20 cellular contexts compared by ENCODE assay signal in the genomic region with DNA sequence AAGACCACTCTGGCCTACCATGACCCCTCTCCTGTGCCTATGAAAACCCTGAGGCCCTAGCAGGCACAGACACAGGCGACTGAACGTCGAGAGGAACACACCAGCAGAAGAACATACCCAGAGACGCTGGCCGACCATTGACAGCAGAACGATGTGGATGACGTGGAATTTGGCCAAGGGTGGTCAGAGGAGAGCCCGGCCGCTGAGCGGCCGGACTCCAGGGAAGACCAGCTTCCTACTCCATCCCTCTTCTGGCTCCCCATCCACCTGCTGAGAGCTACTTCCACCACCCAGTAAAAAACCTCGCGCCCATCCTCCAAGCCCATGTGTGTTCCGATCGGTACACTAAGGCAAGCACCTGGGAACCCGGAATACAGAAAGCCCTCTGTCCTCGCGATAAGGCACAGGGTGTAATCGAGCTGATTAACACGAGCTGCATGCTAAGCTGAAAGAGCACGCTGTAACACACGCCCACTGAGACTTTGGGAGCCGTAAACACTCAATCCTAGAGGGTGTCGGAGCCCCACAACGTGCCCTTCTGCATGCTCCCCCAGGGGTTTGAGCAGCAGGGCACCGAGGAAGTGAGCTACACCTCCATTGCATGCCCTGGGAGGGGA.
DNase-seq lines count a peak whose midpoint lies in the region; ATAC-seq, FAIRE-seq and TF ChIP-seq lines count a peak whose summit lies in the region.
"Had no signal": no experiment of that assay in that cellular context is flagged by ENCODE, and none has a peak within 500 bp of the region (broad histone marks: within the 10 kb centered on the region; RNA-seq: fewer than 3 reads in every experiment).

No MANE protein-coding gene starts in this region.

- no peaks in the 10 kb centered on the region for H3K9me1 ChIP-seq in endothelial cell of umbilical vein (replicated peaks; ENCODE audit: control insufficient read depth, extremely low read depth, insufficient read depth, low read length)

- no peak for FAIRE-seq in endothelial cell of umbilical vein (lab: Jason Lieb, UNC)
- FAIRE-seq: G401.6, GM12892, GM19239, HepG2, HTR-8/SVneo had no signal

- H3K9me3 Mint-ChIP-seq in WTC11: peaks cover 28% of the 10 kb centered on the region
- peaks cover 0 to 4% of the 10 kb centered on the region in 2 donors for H3K9me3 Mint-ChIP-seq in activated naive CD4-positive, alpha-beta T cell treated with anti-CD3 and anti-CD28 coated beads, Interleukin-2, amount 50 U/mL, for 72 hours
- H3K9me3 Mint-ChIP-seq in endodermal cell: peaks cover 19% of the 10 kb centered on the region

- H3K27me3 Mint-ChIP-seq in WTC11 (ENCODE audit: low read depth): no peaks in the 10 kb centered on the region
- peaks cover 1% of the 10 kb centered on the region for H3K27me3 Mint-ChIP-seq in endodermal cell (ENCODE audit: insufficient read depth)

- TF ChIP-seq CTCF in WTC11 (IDR thresholded peaks at IDR 0.05): no peak
- no peak for TF ChIP-seq CTCF in endothelial cell of umbilical vein (IDR thresholded peaks at IDR 0.05; ENCODE audit: extremely low read depth in 1 of 2, insufficient read depth in 1 of 2, low read depth in 1 of 2, low read length in 2 of 2)
- TF ChIP-seq CTCF in endodermal cell (conservative IDR thresholded peaks at IDR 0.05): no peak

- peak; percentile 17 for DNase-seq in Daoy (ENCODE audit: low read depth)
- no peak for DNase-seq in WTC11 (ENCODE audit: low spot score)
- peak; percentile 31 for DNase-seq in endothelial cell of umbilical vein (ENCODE audit: low read depth, low spot score)
- peak; percentile 45 for DNase-seq in posterior vena cava (ENCODE audit: low spot score)
- no peak for DNase-seq in activated naive CD4-positive, alpha-beta T cell treated with anti-CD3 and anti-CD28 coated beads, Interleukin-2, amount 50 U/mL, for 72 hours (ENCODE audit: low spot score in 2 of 2)
- no peak for DNase-seq in endodermal cell
- DNase-seq: BE2C, DMS79, EL, GOT3, HCEC 1CT, HFFc6 had no signal

- no peaks in the 10 kb centered on the region for H3K79me2 ChIP-seq in endothelial cell of umbilical vein (ENCODE audit: control insufficient read depth, insufficient read depth, low read length)

- TF ChIP-seq POLR2A in endothelial cell of umbilical vein (IDR thresholded peaks at IDR 0.05; ENCODE audit: low read depth, low read length): no peak

- 93 to 94% methylated on average over 25 to 26 of the region's 26 CpGs for WGBS in endodermal cell (ENCODE audit: insufficient coverage in 1 of 2, insufficient read length in 1 of 2), 2 experiments

- H3K4me2 ChIP-seq in endothelial cell of umbilical vein (ENCODE audit: insufficient read depth, low read length): no peak overlapping the region

- no TSS peak for BruUV-seq in endothelial cell of umbilical vein (replicated peaks; lab: Mats Ljungman, UMichigan)

- H3K9ac ChIP-seq in endothelial cell of umbilical vein (replicated peaks; ENCODE audit: extremely low read depth, insufficient read depth, low read length) (no peak overlapping the region), endodermal cell (ENCODE audit: extremely low read depth, low read length, poor library complexity, severe bottlenecking) (no peak overlapping the region)

- H3K4me1 Mint-ChIP-seq in WTC11 (peaks cover 16% of the 10 kb centered on the region), endodermal cell (no peaks in the 10 kb centered on the region)
- H3K4me1 Mint-ChIP-seq: CD4-positive, alpha-beta memory T cell had no signal

- no peak overlapping the region for H3K27ac ChIP-seq in endothelial cell of umbilical vein (ENCODE audit: insufficient read depth, low read depth, low read length)
- H3K27ac ChIP-seq in endodermal cell (ENCODE audit: low read depth, low read length): no peak overlapping the region
- H3K27ac ChIP-seq: C4-2B had no signal

- no peaks in the 10 kb centered on the region for H3K27me3 ChIP-seq in endothelial cell of umbilical vein (ENCODE audit: control insufficient read depth in 2 of 2, insufficient read depth in 2 of 2, low read length in 2 of 2)
- H3K27me3 ChIP-seq in endodermal cell (ENCODE audit: control insufficient read depth, insufficient read depth, low read length, poor library complexity, severe bottlenecking): no peaks in the 10 kb centered on the region
- H3K27me3 ChIP-seq: BE2C had no signal

- intact Hi-C loops in endothelial cell of umbilical vein (cut with micrococcal nuclease): no loop called here
- intact Hi-C loops in posterior vena cava (cut with DNase I): no loop called here

- dilution Hi-C loops in endothelial cell of umbilical vein (cut with MboI; ENCODE audit: extremely low pct_ligation_motif_present, low sequenced_read_pairs): no loop called here

- ATAC-seq in WTC11 (peak; percentile 34), GM19023 (IDR thresholded peaks at IDR 0.05; ENCODE audit: unreplicated experiment) (no peak)
- ATAC-seq in activated naive CD4-positive, alpha-beta T cell treated with anti-CD3 and anti-CD28 coated beads, Interleukin-2, amount 50 U/mL, for 72 hours: no peak
- ATAC-seq: HepG2 had no signal

- H3K4me3 ChIP-seq in endothelial cell of umbilical vein (replicated peaks in 1 of 3; ENCODE audit: insufficient read depth in 1 of 3, low read depth in 1 of 3, low read length in 3 of 3) (no peak overlapping the region), endodermal cell (ENCODE audit: low read length) (no peak overlapping the region)

- H3K27ac Mint-ChIP-seq in WTC11: no peak overlapping the region
- H3K27ac Mint-ChIP-seq in activated naive CD4-positive, alpha-beta T cell treated with anti-CD3 and anti-CD28 coated beads, Interleukin-2, amount 50 U/mL, for 72 hours: no peak overlapping the region
- H3K27ac Mint-ChIP-seq in endodermal cell: no peak overlapping the region
- H3K27ac Mint-ChIP-seq: CD4-positive, alpha-beta memory T cell had no signal

- CTCF ChIA-PET in WTC11 (lab: Charles Lee): no interaction called here
- CTCF ChIA-PET in endothelial cell of umbilical vein (lab: Charles Lee): interaction anchor here (0.6 to 1.4 kb wide), 5 partner anchors 10 to 773 kb away, joined by 3 to 4 read pairs (median 4); no protein-coding TSS in a partner anchor

- H2AFZ ChIP-seq in endothelial cell of umbilical vein (ENCODE audit: low read depth, low read length): no peak overlapping the region

- no peaks in the 10 kb centered on the region for H3K9me3 ChIP-seq in endothelial cell of umbilical vein (replicated peaks; ENCODE audit: control insufficient read depth, insufficient read depth, low read length)
- peaks cover 17% of the 10 kb centered on the region for H3K9me3 ChIP-seq in endodermal cell (ENCODE audit: control insufficient read depth, low read length)

- H3K36me3 ChIP-seq in endothelial cell of umbilical vein (ENCODE audit: control insufficient read depth in 2 of 2, extremely low read depth in 1 of 2, insufficient read depth in 2 of 2, low read length in 2 of 2) (no peaks in the 10 kb centered on the region), endodermal cell (ENCODE audit: control insufficient read depth, insufficient read depth, low read length) (no peaks in the 10 kb centered on the region)
- H3K36me3 ChIP-seq: BE2C had no signal

- H3K4me1 ChIP-seq in endothelial cell of umbilical vein (ENCODE audit: control insufficient read depth, extremely low read depth, insufficient read depth, low read length) (peaks cover 3% of the 10 kb centered on the region), endodermal cell (ENCODE audit: control insufficient read depth, insufficient read depth, low read length) (no peaks in the 10 kb centered on the region)
- H3K4me1 ChIP-seq: BE2C had no signal

- H3K36me3 Mint-ChIP-seq in WTC11 (peaks cover 13% of the 10 kb centered on the region), endodermal cell (ENCODE audit: low read depth) (no peaks in the 10 kb centered on the region)
- H3K36me3 Mint-ChIP-seq in activated naive CD4-positive, alpha-beta T cell treated with anti-CD3 and anti-CD28 coated beads, Interleukin-2, amount 50 U/mL, for 72 hours: peaks cover 0 to 6% of the 10 kb centered on the region in 2 donors
- H3K36me3 Mint-ChIP-seq: CD4-positive, alpha-beta memory T cell had no signal

- H4K20me1 ChIP-seq in endothelial cell of umbilical vein (replicated peaks; ENCODE audit: control insufficient read depth, extremely low read depth, insufficient read depth, low read length): no peaks in the 10 kb centered on the region

- no peak overlapping the region for H3K4me3 Mint-ChIP-seq in WTC11
- no peak overlapping the region for H3K4me3 Mint-ChIP-seq in endodermal cell
- H3K4me3 Mint-ChIP-seq: HFFc6 had no signal

- POLR2A ChIA-PET in WTC11 (lab: Charles Lee): no interaction called here
- POLR2A ChIA-PET in endothelial cell of umbilical vein (lab: Charles Lee): no interaction called here

TF ChIP-seq in WTC11, 78 proteins besides CTCF, POLR2A, EP300 and RAD21 (continues in another document):
- TF ChIP-seq HMGXB4 (CRISPR knock-in tag; IDR thresholded peaks at IDR 0.05): no peak

TF ChIP-seq in endothelial cell of umbilical vein, 7 proteins besides CTCF, POLR2A, EP300 and RAD21:
- TF ChIP-seq POLR2AphosphoS5 (IDR thresholded peaks at IDR 0.05; ENCODE audit: insufficient read depth, low read depth, low read length) (no peak), GATA2 (IDR thresholded peaks at IDR 0.05; ENCODE audit: insufficient read depth, insufficient read length, low read depth, low read length) (peak; percentile 43), EZH2 (IDR thresholded peaks at IDR 0.05; ENCODE audit: borderline replicate concordance, low read depth, low read length, severe bottlenecking) (no peak)

Comparison
In these comparisons a context has a peak if more than half of its experiments do, and no peak if none do; other contexts are left out.
1. DNase-seq: peak in Daoy (single experiment), endothelial cell of umbilical vein (single experiment) and posterior vena cava (single experiment); none in WTC11 (single experiment), activated naive CD4-positive, alpha-beta T cell treated with anti-CD3 and anti-CD28 coated beads, Interleukin-2, amount 50 U/mL, for 72 hours (0 of 2) and endodermal cell (single experiment).